In genomic region chr15:31302029-31302657, GRCh38 we compare ENCODE assay signal across 16 cellular contexts. TPM values are rescaled to one million over a fixed set of nuclear protein-coding genes. Genes with fewer than 3 reads are reported as not detected.
A peak's percentile ranks its signal among the peaks of the same experiment; 100 is the strongest.
DNase-seq lines count a peak whose midpoint lies in the region; ATAC-seq and TF ChIP-seq lines count a peak whose summit lies in the region.
"Had no signal": no experiment of that assay in that cellular context is flagged by ENCODE, and none has a peak within 500 bp of the region (broad histone marks: within the 10 kb centered on the region; RNA-seq: fewer than 3 reads in every experiment).

No MANE protein-coding gene starts in this region.

- H3K36me3 Mint-ChIP-seq in nephron progenitor cell (ENCODE audit: low read depth), result no peaks in the 10 kb centered on the region
- no peaks in the 10 kb centered on the region for H3K36me3 Mint-ChIP-seq in activated T-helper 1 cell treated with anti-CD3 and anti-CD28 coated beads, Interleukin-12 subunit alpha, Interleukin-12 subunit beta, Interleukin-2, Interleukin-4 antibody, amounts not matched to agents 30 ng/mL and 10 ng/mL and 1 ng/mL, durations not matched to agents 14 hours and 24 hours and 36 hours (ENCODE audit: low read depth)
- H3K36me3 Mint-ChIP-seq: activated naive CD4-positive, alpha-beta T cell treated with anti-CD3 and anti-CD28 coated beads, Interleukin-2, amount 10 ng/mL, durations not matched to agents 7 days and 5 days had no signal

- H3K36me3 ChIP-seq in BLaER1 (no peaks in the 10 kb centered on the region), GM23248 (ENCODE audit: low read depth) (no peaks in the 10 kb centered on the region)
- H3K36me3 ChIP-seq: vagina had no signal

- WGBS in GM23248 (ENCODE audit: low coverage in 1 of 2, low lambda C conversion rate in 2 of 2, missing lambda C conversion rate in 2 of 2), 2 experiments, result 77% methylated on average over 13 of the region's 13 CpGs

- peaks cover 99% of the 10 kb centered on the region for H3K4me1 ChIP-seq in BLaER1
- H3K4me1 ChIP-seq in GM23248 (ENCODE audit: insufficient read depth), result no peaks in the 10 kb centered on the region

- H3K9me2 ChIP-seq in GM23248 (ENCODE audit: insufficient read depth), result no peaks in the 10 kb centered on the region

- H3K4me1 Mint-ChIP-seq in nephron progenitor cell, result peaks cover 58% of the 10 kb centered on the region
- peaks cover 28% of the 10 kb centered on the region for H3K4me1 Mint-ChIP-seq in activated T-helper 1 cell treated with anti-CD3 and anti-CD28 coated beads, Interleukin-12 subunit alpha, Interleukin-12 subunit beta, Interleukin-2, Interleukin-4 antibody, amounts not matched to agents 30 ng/mL and 10 ng/mL and 1 ng/mL, durations not matched to agents 14 hours and 24 hours and 36 hours (ENCODE audit: low read depth)

- no peak overlapping the region for H3K4me3 Mint-ChIP-seq in nephron progenitor cell
- H3K4me3 Mint-ChIP-seq in activated T-helper 1 cell treated with anti-CD3 and anti-CD28 coated beads, Interleukin-12 subunit alpha, Interleukin-12 subunit beta, Interleukin-2, Interleukin-4 antibody, amounts not matched to agents 30 ng/mL and 10 ng/mL and 1 ng/mL, durations not matched to agents 14 hours and 24 hours and 36 hours, result no peak overlapping the region
- H3K4me3 Mint-ChIP-seq: activated naive CD4-positive, alpha-beta T cell treated with anti-CD3 and anti-CD28 coated beads, Interleukin-2, amount 10 ng/mL, durations not matched to agents 7 days and 5 days had no signal

- H3K9ac ChIP-seq in BLaER1 (peak overlapping the region; percentile 78), GM23248 (no peak overlapping the region)

- no peak for ATAC-seq in HG03439 (IDR thresholded peaks at IDR 0.05; ENCODE audit: unreplicated experiment)

- intact Hi-C loops in activated T-helper 1 cell treated with anti-CD3 and anti-CD28 coated beads, Interleukin-12 subunit alpha, Interleukin-12 subunit beta, Interleukin-2, Interleukin-4 antibody, amounts not matched to agents 30 ng/mL and 10 ng/mL and 1 ng/mL, durations not matched to agents 14 hours and 24 hours and 36 hours (cut with micrococcal nuclease), result loop anchor here (2.0 kb wide), 1 partner anchor 25 kb away; the partner anchor contains the start of gene KLF13

- H3K27me3 Mint-ChIP-seq in nephron progenitor cell (ENCODE audit: low read depth, poor library complexity), result peaks cover 27% of the 10 kb centered on the region
- H3K27me3 Mint-ChIP-seq in activated T-helper 1 cell treated with anti-CD3 and anti-CD28 coated beads, Interleukin-12 subunit alpha, Interleukin-12 subunit beta, Interleukin-2, Interleukin-4 antibody, amounts not matched to agents 30 ng/mL and 10 ng/mL and 1 ng/mL, durations not matched to agents 14 hours and 24 hours and 36 hours (ENCODE audit: insufficient read depth), result no peaks in the 10 kb centered on the region

- H3K27ac ChIP-seq in BLaER1 (peak overlapping the region; percentile 90), angular gyrus (ENCODE audit: low read depth, low read length) (peak overlapping the region; percentile 72), GM23248 (no peak overlapping the region)
- H3K27ac ChIP-seq: epithelial cell of prostate, vagina had no signal

- H3K27me3 ChIP-seq in BLaER1, result no peaks in the 10 kb centered on the region
- no peaks in the 10 kb centered on the region for H3K27me3 ChIP-seq in GM23248 (replicated peaks; ENCODE audit: insufficient read depth)
- H3K27me3 ChIP-seq: vagina had no signal

- H3K4me2 ChIP-seq in BLaER1 (peak overlapping the region; percentile 81), GM23248 (ENCODE audit: unreplicated experiment) (no peak overlapping the region)

- in situ Hi-C loops in G401 (cut with HindIII; ENCODE audit: low sequenced_read_pairs) (no loop called here), GM23248 (cut with MboI) (no loop called here)

- no peak overlapping the region for H2AFZ ChIP-seq in GM23248

- H3F3A ChIP-seq in GM23248 (ENCODE audit: insufficient read depth), result no peaks in the 10 kb centered on the region

- DNase-seq in G401 (ENCODE audit: low spot score) (peak; percentile 44), nephron progenitor cell (no peak), GM23248 (no peak), COLO829 (ENCODE audit: low spot score) (no peak)
- no peak for DNase-seq in activated T-helper 1 cell treated with anti-CD3 and anti-CD28 coated beads, Interleukin-12 subunit alpha, Interleukin-12 subunit beta, Interleukin-2, Interleukin-4 antibody, amounts not matched to agents 30 ng/mL and 10 ng/mL and 1 ng/mL, durations not matched to agents 14 hours and 24 hours and 36 hours (ENCODE audit: low spot score)
- DNase-seq: activated CD4-positive, alpha-beta T cell treated with anti-CD3 and anti-CD28 coated beads, Interleukin-2, amount 50 U/mL, for 4 hours; activated naive CD4-positive, alpha-beta T cell treated with anti-CD3 and anti-CD28 coated beads, Interleukin-2, amount 10 ng/mL, durations not matched to agents 7 days and 5 days; C1 segment of cervical spinal cord; kidney; NCI-H146 had no signal

- no peaks in the 10 kb centered on the region for H3K79me2 ChIP-seq in GM23248 (ENCODE audit: insufficient read depth)

- H4K20me1 ChIP-seq in BLaER1 (no peaks in the 10 kb centered on the region), GM23248 (ENCODE audit: insufficient read depth) (no peaks in the 10 kb centered on the region)

- TF ChIP-seq CTCF in nephron progenitor cell (IDR thresholded peaks at IDR 0.05), result no peak

- H3K9me3 Mint-ChIP-seq in nephron progenitor cell, result no peaks in the 10 kb centered on the region
- no peaks in the 10 kb centered on the region for H3K9me3 Mint-ChIP-seq in activated T-helper 1 cell treated with anti-CD3 and anti-CD28 coated beads, Interleukin-12 subunit alpha, Interleukin-12 subunit beta, Interleukin-2, Interleukin-4 antibody, amounts not matched to agents 30 ng/mL and 10 ng/mL and 1 ng/mL, durations not matched to agents 14 hours and 24 hours and 36 hours
- H3K9me3 Mint-ChIP-seq: activated naive CD4-positive, alpha-beta T cell treated with anti-CD3 and anti-CD28 coated beads, Interleukin-2, amount 10 ng/mL, durations not matched to agents 7 days and 5 days had no signal

- H3K4me3 ChIP-seq in BLaER1, result peak overlapping the region; percentile 32; the same call in 1 of the 2 replicates
- no peak overlapping the region for H3K4me3 ChIP-seq in GM23248
- H3K4me3 ChIP-seq: K562, vagina had no signal

- peak overlapping the region; percentile 57 for H3K27ac Mint-ChIP-seq in nephron progenitor cell
- no peak overlapping the region for H3K27ac Mint-ChIP-seq in activated T-helper 1 cell treated with anti-CD3 and anti-CD28 coated beads, Interleukin-12 subunit alpha, Interleukin-12 subunit beta, Interleukin-2, Interleukin-4 antibody, amounts not matched to agents 30 ng/mL and 10 ng/mL and 1 ng/mL, durations not matched to agents 14 hours and 24 hours and 36 hours
- H3K27ac Mint-ChIP-seq: activated naive CD4-positive, alpha-beta T cell treated with anti-CD3 and anti-CD28 coated beads, Interleukin-2, amount 10 ng/mL, durations not matched to agents 7 days and 5 days had no signal

- H3K9me3 ChIP-seq in BLaER1, result no peaks in the 10 kb centered on the region
- H3K9me3 ChIP-seq in GM23248 (ENCODE audit: low read depth), result no peaks in the 10 kb centered on the region
- H3K9me3 ChIP-seq: vagina had no signal

RNA-seq across cellular contexts. Expression of gene KLF13, which starts 24.5 kb away (rescaled TPM):
- total RNA-seq in G401 (2014; rRNA removed; shearing (Covaris generic)), result 7.6 and 14.2 TPM in 2 replicates
- total RNA-seq in GM23248 (2014; rRNA removed; shearing (Covaris generic)), result 27.8 and 38.9 TPM in 2 replicates
- polyA plus RNA-seq in GM23248 (2016; fragmentation: Nextera tagmentation; extraction: Ambion mirVana), result 8.0 and 9.1 TPM in 2 replicates
- total RNA-seq in activated T-helper 1 cell treated with anti-CD3 and anti-CD28 coated beads, Interleukin-12 subunit alpha, Interleukin-12 subunit beta, Interleukin-2, Interleukin-4 antibody, amounts not matched to agents 30 ng/mL and 10 ng/mL and 1 ng/mL, durations not matched to agents 14 hours and 24 hours and 36 hours, result 129 and 137 TPM in 2 replicates
